ENCODE assay signal across 25 cellular contexts in the genomic region with DNA sequence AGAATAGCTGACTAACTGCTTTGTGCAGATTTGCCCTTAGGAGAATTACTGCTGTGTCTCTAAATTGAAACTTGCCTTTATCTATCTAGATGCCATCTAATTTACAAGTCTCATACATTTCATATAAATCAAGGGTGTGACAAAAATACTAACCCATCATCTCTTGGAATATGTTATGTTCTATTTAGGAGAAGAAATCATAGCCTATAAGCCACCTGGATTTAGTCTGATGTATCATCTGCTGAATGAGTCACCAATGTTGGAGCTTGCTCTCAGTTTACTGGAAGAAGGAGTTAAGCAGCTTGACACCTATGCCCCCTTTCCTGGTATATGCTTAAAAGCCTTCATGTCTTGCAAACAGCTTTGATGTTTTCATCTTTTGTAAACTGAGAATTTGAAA. TPM values are rescaled to one million over a fixed set of nuclear protein-coding genes. Genes with fewer than 3 reads are reported as not detected.
DNase-seq lines count a peak whose midpoint lies in the region; ATAC-seq, FAIRE-seq and TF ChIP-seq lines count a peak whose summit lies in the region.
"Had no signal": no experiment of that assay in that cellular context is flagged by ENCODE, and none has a peak within 500 bp of the region (broad histone marks: within the 10 kb centered on the region; RNA-seq: fewer than 3 reads in every experiment).

No MANE protein-coding gene starts in this region.

- H3K4me1 ChIP-seq in GM23248 (ENCODE audit: insufficient read depth) (peaks cover 13% of the 10 kb centered on the region), keratinocyte (ENCODE audit: control insufficient read depth, extremely low read depth, insufficient read depth, low read length) (no peaks in the 10 kb centered on the region), GM23338 (ENCODE audit: insufficient read depth) (no peaks in the 10 kb centered on the region), adrenal gland (replicated peaks in 1 of 2) (peaks cover 13 to 17% of the 10 kb centered on the region in 2 donors)
- H3K4me1 ChIP-seq: Caco-2, upper lobe of right lung had no signal

- H3K9me1 ChIP-seq in keratinocyte (ENCODE audit: control insufficient read depth, extremely low read depth, insufficient read depth, low read length), result no peaks in the 10 kb centered on the region

- intact Hi-C loops in adrenal gland (cut with DNase I), result no loop called here

- H3K36me3 ChIP-seq in GM23248 (ENCODE audit: low read depth), result peaks cover 31% of the 10 kb centered on the region; the same call in 1 of the 2 replicates
- peaks cover 6 to 21% of the 10 kb centered on the region in 2 experiments for H3K36me3 ChIP-seq in keratinocyte (ENCODE audit: control insufficient read depth in 2 of 2, extremely low read depth in 1 of 2, insufficient read depth in 2 of 2, low read length in 2 of 2)
- peaks cover 83% of the 10 kb centered on the region for H3K36me3 ChIP-seq in GM23338 (ENCODE audit: insufficient read depth)
- peaks cover 0 to 16% of the 10 kb centered on the region in 2 donors for H3K36me3 ChIP-seq in adrenal gland (replicated peaks in 1 of 2)

- no peak overlapping the region for H3K4me3 Mint-ChIP-seq in GM23338
- H3K4me3 Mint-ChIP-seq: H9; nephron progenitor cell; stimulated activated naive CD8-positive, alpha-beta T cell treated with anti-CD3 and anti-CD28 coated beads, Interleukin-15, amount 100 ng/mL, for 72 hours; WTC11 had no signal

- H3K9me3 Mint-ChIP-seq in GM23338, result no peaks in the 10 kb centered on the region
- H3K9me3 Mint-ChIP-seq: H9; nephron progenitor cell; stimulated activated naive CD8-positive, alpha-beta T cell treated with anti-CD3 and anti-CD28 coated beads, Interleukin-15, amount 100 ng/mL, for 72 hours; WTC11 had no signal

- ATAC-seq in GM23338 (no peak), GM18907 (IDR thresholded peaks at IDR 0.05; ENCODE audit: unreplicated experiment) (no peak)
- ATAC-seq: gastroesophageal sphincter; stimulated activated naive CD8-positive, alpha-beta T cell treated with anti-CD3 and anti-CD28 coated beads, Interleukin-15, amount 100 ng/mL, for 72 hours; upper lobe of right lung; WTC11 had no signal

- in situ Hi-C loops in GM23248 (cut with MboI), result no loop called here

- H3K9me3 ChIP-seq in GM23248 (ENCODE audit: low read depth) (no peaks in the 10 kb centered on the region), keratinocyte (ENCODE audit: control insufficient read depth, low read depth, low read length) (no peaks in the 10 kb centered on the region), adrenal gland (replicated peaks in 1 of 3) (no peaks in the 10 kb centered on the region)
- H3K9me3 ChIP-seq: Caco-2, gastroesophageal sphincter, upper lobe of right lung had no signal

- FAIRE-seq in keratinocyte (lab: Jason Lieb, UNC), result peak; percentile 65
- FAIRE-seq: colon, GM19239 had no signal

- H4K20me1 ChIP-seq in GM23248 (ENCODE audit: insufficient read depth) (no peaks in the 10 kb centered on the region), keratinocyte (ENCODE audit: control insufficient read depth, extremely low read depth, insufficient read depth, low read length) (no peaks in the 10 kb centered on the region), GM23338 (replicated peaks; ENCODE audit: insufficient read depth) (peaks cover 14% of the 10 kb centered on the region)

- no peak for TF ChIP-seq CTCF in keratinocyte (optimal IDR thresholded peaks at IDR 0.05 in 1 of 3, IDR thresholded peaks at IDR 0.05 in 1 of 3, conservative IDR thresholded peaks at IDR 0.05 in 1 of 3; ENCODE audit: extremely low read depth in 1 of 3, insufficient read depth in 2 of 3, low read length in 3 of 3)
- no peak for TF ChIP-seq CTCF in GM23338 (conservative IDR thresholded peaks at IDR 0.05; ENCODE audit: low read depth in 2 of 2)
- TF ChIP-seq CTCF in adrenal gland (IDR thresholded peaks at IDR 0.05), result no peak
- no peak for TF ChIP-seq CTCF in GM20000 (IDR thresholded peaks at IDR 0.05; ENCODE audit: extremely low read depth, missing control alignments)

- no peaks in the 10 kb centered on the region for H3K4me1 Mint-ChIP-seq in GM23338
- H3K4me1 Mint-ChIP-seq: H9; nephron progenitor cell; stimulated activated naive CD8-positive, alpha-beta T cell treated with anti-CD3 and anti-CD28 coated beads, Interleukin-15, amount 100 ng/mL, for 72 hours; WTC11 had no signal

- dilution Hi-C loops in keratinocyte (cut with MboI; ENCODE audit: extremely low pct_ligation_motif_present, low sequenced_read_pairs), result no loop called here

- H3K27ac ChIP-seq in GM23248, result no peak overlapping the region
- no peak overlapping the region for H3K27ac ChIP-seq in keratinocyte (ENCODE audit: control insufficient read depth, insufficient read depth, low read length)
- no peak overlapping the region for H3K27ac ChIP-seq in GM23338 (ENCODE audit: low read depth)
- no peak overlapping the region for H3K27ac ChIP-seq in adrenal gland
- H3K27ac ChIP-seq: gastroesophageal sphincter, upper lobe of right lung had no signal

- H2AFZ ChIP-seq in GM23248, result no peak overlapping the region
- no peak overlapping the region for H2AFZ ChIP-seq in keratinocyte (ENCODE audit: control insufficient read depth, low read length)
- no peak overlapping the region for H2AFZ ChIP-seq in GM23338

- peaks cover 23% of the 10 kb centered on the region for H3F3A ChIP-seq in GM23248 (ENCODE audit: insufficient read depth)
- no peaks in the 10 kb centered on the region for H3F3A ChIP-seq in GM23338 (replicated peaks; ENCODE audit: low read depth)

- H3K9me2 ChIP-seq in GM23248 (ENCODE audit: insufficient read depth), result no peaks in the 10 kb centered on the region
- H3K9me2 ChIP-seq in GM23338 (ENCODE audit: insufficient read depth), result no peaks in the 10 kb centered on the region

- no peak overlapping the region for H3K4me2 ChIP-seq in GM23248 (ENCODE audit: unreplicated experiment)
- no peak overlapping the region for H3K4me2 ChIP-seq in keratinocyte (ENCODE audit: control insufficient read depth, extremely low read depth, insufficient read depth, low read depth, low read length)
- H3K4me2 ChIP-seq in GM23338, result no peak overlapping the region
- H3K4me2 ChIP-seq: smooth muscle cell had no signal

- peaks cover 90% of the 10 kb centered on the region for H3K36me3 Mint-ChIP-seq in GM23338 (ENCODE audit: low read depth)

- no peak overlapping the region for H3K27ac Mint-ChIP-seq in GM23338
- H3K27ac Mint-ChIP-seq: H9, nephron progenitor cell, WTC11 had no signal

- H3K4me3 ChIP-seq in GM23248 (no peak overlapping the region), keratinocyte (ENCODE audit: control insufficient read depth in 2 of 3, extremely low read depth in 1 of 3, insufficient read depth in 2 of 3, low read depth in 1 of 3, low read length in 3 of 3) (no peak overlapping the region), GM23338 (no peak overlapping the region), adrenal gland (no peak overlapping the region)
- H3K4me3 ChIP-seq: gastroesophageal sphincter, smooth muscle cell, upper lobe of right lung had no signal

- H3K27me3 Mint-ChIP-seq in GM23338 (ENCODE audit: insufficient read depth, low read depth, poor library complexity), result peaks cover 2% of the 10 kb centered on the region
- H3K27me3 Mint-ChIP-seq: stimulated activated naive CD8-positive, alpha-beta T cell treated with anti-CD3 and anti-CD28 coated beads, Interleukin-15, amount 100 ng/mL, for 72 hours had no signal

- TF ChIP-seq POLR2A in adrenal gland (IDR thresholded peaks at IDR 0.05), result no peak

- H3K9ac ChIP-seq in GM23248 (no peak overlapping the region), keratinocyte (ENCODE audit: control insufficient read depth, extremely low read depth, insufficient read depth, low read length) (no peak overlapping the region)

- H3K79me2 ChIP-seq in GM23248 (ENCODE audit: insufficient read depth), result no peaks in the 10 kb centered on the region
- no peaks in the 10 kb centered on the region for H3K79me2 ChIP-seq in keratinocyte (ENCODE audit: control insufficient read depth, insufficient read depth, low read length)
- no peaks in the 10 kb centered on the region; the same call in 1 of the 2 replicates for H3K79me2 ChIP-seq in GM23338 (replicated peaks; ENCODE audit: insufficient read depth)

- H3K27me3 ChIP-seq in GM23248 (replicated peaks; ENCODE audit: insufficient read depth), result no peaks in the 10 kb centered on the region
- no peaks in the 10 kb centered on the region for H3K27me3 ChIP-seq in keratinocyte (ENCODE audit: control insufficient read depth, extremely low read depth, insufficient read depth, low read length)
- H3K27me3 ChIP-seq in GM23338 (ENCODE audit: insufficient read depth), result no peaks in the 10 kb centered on the region
- H3K27me3 ChIP-seq in adrenal gland, result no peaks in the 10 kb centered on the region
- H3K27me3 ChIP-seq: gastroesophageal sphincter, upper lobe of right lung had no signal

- DNase-seq in GM23248, result peak; percentile 32
- DNase-seq in NCI-H226, result peak; percentile 20
- peak; percentile 13 for DNase-seq in dermis blood vessel endothelial cell
- DNase-seq in keratinocyte (ENCODE audit: low read depth, low spot score), result no peak
- DNase-seq in GM23338 (ENCODE audit: low spot score), result no peak
- DNase-seq in adrenal gland, result no peak
- DNase-seq in GM20000 (ENCODE audit: low spot score), result no peak
- DNase-seq: activated CD8-positive, alpha-beta memory T cell treated with anti-CD3 and anti-CD28 coated beads for 24 hours; Caco-2; EL; H9; NCI-H1694; NCI-H774; nephron progenitor cell; OCI-M1; SIG-M5; stimulated activated CD4-positive, alpha-beta T cell treated with anti-CD3 and anti-CD28 coated beads, Interleukin-4, amount 100 ng/mL, for 1 hour; stimulated activated naive CD8-positive, alpha-beta T cell treated with anti-CD3 and anti-CD28 coated beads, Interleukin-15, amount 100 ng/mL, for 72 hours; upper lobe of right lung had no signal

RNA-seq across cellular contexts. Expression of a gene that starts 43.5 kb away (rescaled TPM):
- total RNA-seq in GM23248 (2014; rRNA removed; shearing (Covaris generic)), result 31.8 and 45.7 TPM in 2 replicates
- polyA plus RNA-seq in GM23248 (2016; fragmentation: Nextera tagmentation; extraction: Ambion mirVana), result 17.4 and 18.5 TPM in 2 replicates
- total RNA-seq in dermis blood vessel endothelial cell, result 50.2 and 74.1 TPM in 2 replicates
- polyA plus RNA-seq in keratinocyte, result 56.2 to 74.6 TPM (median 61.0 TPM) in 3 replicates
- 15.9 TPM for polyA plus RNA-seq in keratinocyte (2011; ENCODE audit: low read depth)
- polyA plus RNA-seq in keratinocyte (2011; cell fraction: cytosol; rRNA removed), result 33.5 and 49.9 TPM in 2 replicates
- polyA plus RNA-seq in keratinocyte (2011; cell fraction: nucleus; rRNA removed), result 89.8 and 99.3 TPM in 2 replicates
- polyA plus RNA-seq in keratinocyte (2012; ENCODE audit: low replicate concordance), result 31.7 and 48.3 TPM in 2 replicates
- 52.0 to 127 TPM (median 101 TPM) in 3 replicates for polyA minus RNA-seq in keratinocyte
- polyA minus RNA-seq in keratinocyte (2011; cell fraction: cytosol; rRNA and poly(A)+ RNA removed), result 48.5 TPM
- 61.6 and 105 TPM in 2 replicates for polyA minus RNA-seq in keratinocyte (2011; cell fraction: nucleus; rRNA and poly(A)+ RNA removed)
- total RNA-seq in GM23338 (2014; rRNA removed; shearing (Covaris generic)), result 193 and 212 TPM in 2 replicates
- polyA plus RNA-seq in GM23338 (2016; fragmentation: Nextera tagmentation; extraction: Ambion mirVana), result 150 and 152 TPM in 2 replicates
- 10 to 100 TPM; 22.3 to 41.1 (median 35.4) TPM for total RNA-seq in adrenal gland
- polyA plus RNA-seq in adrenal gland, result 10 to 100 TPM; 29.4 to 44.0 (median 33.2) TPM

Comparison
In these comparisons a context has a peak if more than half of its experiments do, and no peak if none do; other contexts are left out.
1. DNase-seq: peak in GM23248 (single experiment), NCI-H226 (single experiment) and dermis blood vessel endothelial cell (single experiment); none in keratinocyte (single experiment), GM23338 (single experiment), adrenal gland (0 of 7) and GM20000 (single experiment).